In genomic region chr12:47843226-47843980, GRCh38 we compare ENCODE assay signal across 1 cellular context.
TF ChIP-seq lines count a peak whose summit lies in the region.

No MANE protein-coding gene starts in this region.

TF ChIP-seq in SK-N-SH treated with all-trans-retinoic acid at 6 μM for 48 hours, 23 proteins besides CTCF, POLR2A, EP300 and RAD21 (continued from another document):
- TF ChIP-seq POU6F1 (CRISPR knock-in tag; IDR thresholded peaks at IDR 0.05; ENCODE audit: borderline replicate concordance, low read depth) (no peak), ESRRG (CRISPR knock-in tag; IDR thresholded peaks at IDR 0.05) (no peak), ZFP30 (CRISPR knock-in tag; IDR thresholded peaks at IDR 0.05) (no peak), CSRNP3 (CRISPR knock-in tag; IDR thresholded peaks at IDR 0.05) (no peak), TCF4 (CRISPR knock-in tag; IDR thresholded peaks at IDR 0.05; ENCODE audit: borderline replicate concordance) (no peak), OSR1 (CRISPR knock-in tag; IDR thresholded peaks at IDR 0.05) (no peak), PPARA (CRISPR knock-in tag; IDR thresholded peaks at IDR 0.05; ENCODE audit: borderline replicate concordance) (no peak), ZNF8 (CRISPR knock-in tag; IDR thresholded peaks at IDR 0.05) (no peak), GLIS3 (CRISPR knock-in tag; IDR thresholded peaks at IDR 0.05) (no peak)
